In genomic region chr11:57327721-57328120, GRCh38 we compare ENCODE assay signal across 17 cellular contexts. TPM values are rescaled to one million over a fixed set of nuclear protein-coding genes. Genes with fewer than 3 reads are reported as not detected.
A peak's percentile ranks its signal among the peaks of the same experiment; 100 is the strongest.
DNase-seq lines count a peak whose midpoint lies in the region; ATAC-seq and TF ChIP-seq lines count a peak whose summit lies in the region.
"Had no signal": no experiment of that assay in that cellular context is flagged by ENCODE, and none has a peak within 500 bp of the region (broad histone marks: within the 10 kb centered on the region; RNA-seq: fewer than 3 reads in every experiment).

No MANE protein-coding gene starts in this region.

- peak overlapping the region; percentile 94 for H3K27ac Mint-ChIP-seq in T-helper 17 cell

- no peak for DNase-seq in activated T-cell treated with anti-CD3 and anti-CD28 coated beads, Interleukin-2, amount 50 U/mL, for 4 hours
- no peak for DNase-seq in activated T-cell treated with anti-CD3 and anti-CD28 coated beads, Interleukin-2, amount 50 U/mL, for 1 hour
- DNase-seq in T-helper 17 cell: no peak
- DNase-seq in lower lobe of right lung: no peak
- no peak for DNase-seq in thyroid gland
- DNase-seq in activated CD4-positive, CD25-positive, alpha-beta regulatory T cell (lab: John Stamatoyannopoulos, UW): no peak
- DNase-seq in NCI-H1694 (lab: John Stamatoyannopoulos, UW): no peak
- DNase-seq in coronary artery (ENCODE audit: low spot score): no peak
- DNase-seq: activated CD8-positive, alpha-beta memory T cell treated with anti-CD3 and anti-CD28 coated beads, Interleukin-2, amount 50 U/mL, for 4 hours; DMS79 treated with DMSO at 0.1 percent for 48 hours; NCI-H748 treated with DMSO at 0.1 percent for 48 hours; OCI-M1; stimulated activated CD4-positive, alpha-beta T cell treated with anti-CD3 and anti-CD28 coated beads, Interleukin-1b, Interleukin-23, amount 100 ng/mL, for 48 hours had no signal

- ATAC-seq in activated T-cell treated with anti-CD3 and anti-CD28 coated beads, Interleukin-2, amount 50 U/mL, for 4 hours: no peak
- ATAC-seq in T-helper 17 cell (no peak), lower lobe of right lung (no peak)

- H3K27ac ChIP-seq in lower lobe of right lung: peak overlapping the region; percentile 96
- H3K27ac ChIP-seq in thyroid gland: peak overlapping the region in 2 of 3 donors; percentile 97 to 99
- H3K27ac ChIP-seq in coronary artery: no peak overlapping the region

- peaks cover 65% of the 10 kb centered on the region for H3K36me3 Mint-ChIP-seq in activated T-cell treated with anti-CD3 and anti-CD28 coated beads, Interleukin-2, amount 50 U/mL, for 4 hours (ENCODE audit: insufficient read depth)
- peaks cover 11% of the 10 kb centered on the region for H3K36me3 Mint-ChIP-seq in T-helper 17 cell (ENCODE audit: low read depth)

- H3K27me3 ChIP-seq in lower lobe of right lung (ENCODE audit: low read depth) (no peaks in the 10 kb centered on the region), thyroid gland (no peaks in the 10 kb centered on the region)

- intact Hi-C loops in lower lobe of right lung (cut with DNase I) (no loop called here), thyroid gland (cut with DNase I) (no loop called here)

- TF ChIP-seq POLR2A in thyroid gland (IDR thresholded peaks at IDR 0.05): no peak

- H3K4me1 Mint-ChIP-seq in activated T-cell treated with anti-CD3 and anti-CD28 coated beads, Interleukin-2, amount 50 U/mL, for 4 hours (ENCODE audit: low read depth): peaks cover 48% of the 10 kb centered on the region
- peaks cover 33% of the 10 kb centered on the region for H3K4me1 Mint-ChIP-seq in T-helper 17 cell

- 96 to 97% methylated on average over 5 of the region's 5 CpGs for WGBS in thyroid gland, 2 donors

- H3K4me1 ChIP-seq in lower lobe of right lung: peaks cover 31% of the 10 kb centered on the region
- peaks cover 26 to 31% of the 10 kb centered on the region in 2 donors for H3K4me1 ChIP-seq in thyroid gland

- H3K4me3 ChIP-seq in lower lobe of right lung (no peak overlapping the region), thyroid gland (replicated peaks in 1 of 3) (no peak overlapping the region), coronary artery (no peak overlapping the region)

- H3K4me3 Mint-ChIP-seq in activated T-cell treated with anti-CD3 and anti-CD28 coated beads, Interleukin-2, amount 50 U/mL, for 4 hours: peak overlapping the region; percentile 9
- H3K4me3 Mint-ChIP-seq in T-helper 17 cell: peak overlapping the region; percentile 31

- no peaks in the 10 kb centered on the region for H3K9me3 ChIP-seq in T-helper 17 cell (ENCODE audit: control insufficient read depth, low read length, poor library complexity, severe bottlenecking)
- no peaks in the 10 kb centered on the region for H3K9me3 ChIP-seq in lower lobe of right lung
- H3K9me3 ChIP-seq in thyroid gland: no peaks in the 10 kb centered on the region

- H3K36me3 ChIP-seq in lower lobe of right lung (peaks cover 63% of the 10 kb centered on the region), thyroid gland (peaks cover 51 to 58% of the 10 kb centered on the region in 2 donors)

- TF ChIP-seq CTCF in lower lobe of right lung (IDR thresholded peaks at IDR 0.05) (no peak), thyroid gland (IDR thresholded peaks at IDR 0.05) (no peak), coronary artery (IDR thresholded peaks at IDR 0.05) (no peak)

- no peaks in the 10 kb centered on the region for H3K27me3 Mint-ChIP-seq in activated T-cell treated with anti-CD3 and anti-CD28 coated beads, Interleukin-2, amount 50 U/mL, for 4 hours (ENCODE audit: low read depth)
- no peaks in the 10 kb centered on the region for H3K27me3 Mint-ChIP-seq in T-helper 17 cell

- H3K9me3 Mint-ChIP-seq in activated T-cell treated with anti-CD3 and anti-CD28 coated beads, Interleukin-2, amount 50 U/mL, for 4 hours: no peaks in the 10 kb centered on the region
- H3K9me3 Mint-ChIP-seq: IgD-negative memory B cell had no signal

RNA-seq across cellular contexts. Expression of gene TNKS1BP1, which starts 3.0 kb away (rescaled TPM):
- total RNA-seq in activated T-cell treated with anti-CD3 and anti-CD28 coated beads, Interleukin-2, amount 50 U/mL, for 4 hours: 10 to 100 TPM; 27.2 to 34.3 (median 30.7) TPM
- 10 to 100 TPM in 1 of 2 donors, 1 to 10 TPM in 1; 8.7 to 16.2 TPM for total RNA-seq in T-helper 17 cell
- total RNA-seq in lower lobe of right lung: 147 TPM
- total RNA-seq in thyroid gland: 100 to 1,000 TPM in 1 of 4 donors, 10 to 100 TPM in 3; 52.3 to 106 (median 85.2) TPM

RNA-seq across cellular contexts. Expression of gene SSRP1, which starts 8.0 kb away (rescaled TPM):
- total RNA-seq in activated T-cell treated with anti-CD3 and anti-CD28 coated beads, Interleukin-2, amount 50 U/mL, for 4 hours: 100 to 1,000 TPM; 287 to 317 (median 302) TPM
- total RNA-seq in T-helper 17 cell (10 to 100 TPM; 46.4 to 47.2 TPM), lower lobe of right lung (62.2 TPM), thyroid gland (10 to 100 TPM; 70.0 to 86.5 (median 78.1) TPM)

RNA-seq across cellular contexts. Expression of gene P2RX3, which starts 10.4 kb away (rescaled TPM):
- total RNA-seq in activated T-cell treated with anti-CD3 and anti-CD28 coated beads, Interleukin-2, amount 50 U/mL, for 4 hours: not detected
- total RNA-seq in T-helper 17 cell: not detected
- total RNA-seq in lower lobe of right lung: not detected
- total RNA-seq in thyroid gland: not detected
- total RNA-seq: lung microvascular endothelial cell, posterior vena cava had no signal

RNA-seq across cellular contexts. Expression of gene PRG3, which starts 53.2 kb away (rescaled TPM):
- total RNA-seq in activated T-cell treated with anti-CD3 and anti-CD28 coated beads, Interleukin-2, amount 50 U/mL, for 4 hours: not detected
- total RNA-seq in T-helper 17 cell (not detected), lower lobe of right lung (not detected), thyroid gland (not detected)
- total RNA-seq: lung microvascular endothelial cell, posterior vena cava, urinary bladder had no signal

Comparison
In these comparisons a context has a peak if more than half of its experiments do, and no peak if none do; other contexts are left out.
1. H3K27ac ChIP-seq: peak in lower lobe of right lung (single experiment) and thyroid gland (2 of 3); none in coronary artery (0 of 2).